In the genomic region with DNA sequence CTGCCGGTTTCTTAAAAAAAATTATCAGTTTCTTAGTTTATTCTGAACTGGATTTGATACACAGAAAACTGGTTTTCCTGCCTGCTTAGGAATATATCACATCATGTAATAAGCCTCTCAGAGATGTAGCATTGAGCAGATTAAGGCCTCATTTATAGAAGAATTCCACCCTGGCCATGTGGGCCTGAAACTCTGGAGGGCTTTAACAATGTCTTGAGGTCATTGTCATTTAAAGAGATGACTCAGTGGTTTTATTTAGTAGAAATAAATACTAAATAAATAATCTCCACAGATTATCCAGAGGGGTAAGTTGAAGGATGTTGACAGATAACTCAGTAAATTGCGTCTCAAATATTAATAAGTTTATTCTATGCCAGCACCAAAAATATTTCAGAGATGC, we compare ENCODE assay signal across 34 cellular contexts.
"Had no signal": no experiment of that assay in that cellular context is flagged by ENCODE, and none has a peak within 500 bp of the region (broad histone marks: within the 10 kb centered on the region; RNA-seq: fewer than 3 reads in every experiment).

No MANE protein-coding gene starts in this region.

- FAIRE-seq: astrocyte, colon, TTC549 had no signal

- ATAC-seq: activated CD8-positive, alpha-beta T cell treated with anti-CD3 and anti-CD28 coated beads for 36 hours; activated naive CD4-positive, alpha-beta T cell treated with anti-CD3 and anti-CD28 coated beads, Interleukin-2, amount 50 U/mL, for 72 hours; activated T-cell treated with anti-CD3 and anti-CD28 coated beads, Interleukin-2, amount 50 U/mL, for 4 hours; activated T-cell treated with anti-CD3 and anti-CD28 coated beads, Interleukin-2, amount 50 U/mL, for 72 hours; activated T-helper 17 cell treated with anti-CD3 and anti-CD28 coated beads, Interleukin-2, amount 50 U/mL, for 72 hours; body of pancreas; T-helper 17 cell had no signal

- H3K36me3 ChIP-seq: adrenal gland, brain microvascular endothelial cell, breast epithelium had no signal

- H3K27ac ChIP-seq: body of pancreas, brain microvascular endothelial cell, breast epithelium, VCaP had no signal

- DNase-seq: activated B cell treated with CpG ODN at 0.5 μM for 24 hours; activated CD4-positive, alpha-beta memory T cell treated with anti-CD3 and anti-CD28 coated beads for 36 hours; activated CD4-positive, alpha-beta T cell treated with anti-CD3 and anti-CD28 coated beads for 4 hours; activated CD4-positive, alpha-beta T cell treated with anti-CD3 and anti-CD28 coated beads, Interleukin-2, amount 10 ng/mL, durations not matched to agents 24 days and 14 days; activated CD4-positive, alpha-beta T cell treated with anti-CD3 and anti-CD28 coated beads, Interleukin-2, amount 50 U/mL, for 1 hour; activated CD4-positive, alpha-beta T cell treated with anti-CD3 and anti-CD28 coated beads, Interleukin-2, amount 50 U/mL, for 4 hours; activated CD4-positive, CD25-positive, alpha-beta regulatory T cell treated with anti-CD3 and anti-CD28 coated beads, Interleukin-2, amount 50 U/mL, for 72 hours; activated CD8-positive, alpha-beta memory T cell treated with anti-CD3 and anti-CD28 coated beads, Interleukin-2, amount 50 U/mL, for 4 hours; activated CD8-positive, alpha-beta T cell treated with anti-CD3 and anti-CD28 coated beads for 36 hours; activated effector memory CD4-positive, alpha-beta T cell treated with anti-CD3 and anti-CD28 coated beads, Interleukin-2, amount 50 U/mL, for 16 hours; activated gamma-delta T cell treated with Interleukin-2 at 50 U/mL for 16 hours; activated naive CD4-positive, alpha-beta T cell; activated naive CD4-positive, alpha-beta T cell treated with anti-CD3 and anti-CD28 coated beads for 36 hours; activated naive CD4-positive, alpha-beta T cell treated with anti-CD3 and anti-CD28 coated beads, Interleukin-2, amount 50 U/mL, for 16 hours; activated naive CD8-positive, alpha-beta T cell treated with anti-CD3 and anti-CD28 coated beads for 36 hours; activated T-cell treated with anti-CD3 and anti-CD28 coated beads for 4 hours; activated T-cell treated with anti-CD3 and anti-CD28 coated beads, Interleukin-2, amount 50 U/mL, for 1 hour; activated T-cell treated with anti-CD3 and anti-CD28 coated beads, Interleukin-2, amount 50 U/mL, for 4 hours; activated T-cell treated with anti-CD3 and anti-CD28 coated beads, Interleukin-2, amount 50 U/mL, for 72 hours; adrenal gland; amniotic stem cell; aorta; body of pancreas; brain microvascular endothelial cell; central memory CD4-positive, alpha-beta T cell; T-helper 17 cell; T1000 had no signal

- H3K27me3 ChIP-seq: adrenal gland, body of pancreas, brain microvascular endothelial cell, breast epithelium had no signal

- H3K9me3 ChIP-seq: adrenal gland, body of pancreas, breast epithelium had no signal

- H3K4me1 ChIP-seq: body of pancreas, breast epithelium had no signal

- H3K4me3 ChIP-seq: adrenal gland, body of pancreas, breast epithelium had no signal
